Comparison of ENCODE assay signal across 12 cellular contexts in the genomic region with DNA sequence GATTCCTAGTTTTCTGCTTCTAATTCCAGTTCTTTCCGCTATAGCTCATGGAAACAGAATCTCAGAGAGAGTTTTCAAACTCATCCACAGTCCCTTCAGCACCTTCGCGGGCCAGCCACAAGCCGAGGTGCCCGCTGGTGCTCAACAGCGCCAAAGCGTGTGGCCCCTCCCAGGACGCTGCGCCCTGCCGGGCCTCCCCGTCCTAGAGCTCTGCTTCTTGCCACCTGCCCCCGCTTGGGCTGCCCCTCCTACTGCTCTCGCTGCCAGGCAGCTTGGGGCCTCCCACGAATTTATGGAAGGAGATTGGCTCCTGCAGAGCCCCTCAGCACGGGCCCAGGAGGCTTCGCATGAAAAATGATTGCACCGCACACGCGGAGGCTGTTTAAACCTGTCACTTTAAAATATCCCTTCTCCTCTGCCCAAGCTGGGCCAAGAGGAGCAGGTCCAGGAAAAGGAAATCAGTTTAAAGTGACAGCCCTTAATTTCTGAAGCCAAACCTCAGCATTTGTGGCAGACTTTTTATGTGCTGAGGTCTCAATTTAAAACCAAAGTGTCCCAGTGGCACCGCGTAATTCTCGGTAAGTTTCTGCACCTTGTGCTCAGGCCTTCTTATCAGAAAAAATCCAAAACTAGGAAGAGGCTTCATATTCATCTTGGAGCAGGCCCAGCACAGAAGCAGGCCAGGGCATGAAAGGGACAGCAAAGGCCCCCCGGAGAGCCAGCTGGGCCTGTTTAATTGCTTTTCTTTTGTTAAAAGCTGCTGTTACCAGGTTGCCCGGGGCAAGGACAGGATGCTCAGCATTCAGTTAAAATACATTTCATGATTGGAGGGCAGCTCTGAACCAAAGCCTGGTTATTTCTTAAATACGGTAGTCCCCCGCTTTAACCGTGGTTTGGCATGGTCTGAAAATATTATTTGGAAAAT.
DNase-seq lines count a peak whose midpoint lies in the region; TF ChIP-seq lines count a peak whose summit lies in the region.
"Had no signal": no experiment of that assay in that cellular context is flagged by ENCODE, and none has a peak within 500 bp of the region (broad histone marks: within the 10 kb centered on the region; RNA-seq: fewer than 3 reads in every experiment).

No MANE protein-coding gene starts in this region.

- no peak for TF ChIP-seq EP300 in sigmoid colon (IDR thresholded peaks at IDR 0.05)

- TF ChIP-seq POLR2A in sigmoid colon (IDR thresholded peaks at IDR 0.05) = no peak

- H3K9me3 ChIP-seq in endodermal cell (ENCODE audit: control insufficient read depth, low read length) (peaks cover 11% of the 10 kb centered on the region), sigmoid colon (peaks cover 0 to 5% (median under 1%) of the 10 kb centered on the region in 4 donors)

- H3K4me3 Mint-ChIP-seq in endodermal cell = no peak overlapping the region
- peak overlapping the region; percentile 42 for H3K4me3 Mint-ChIP-seq in nephron progenitor cell
- H3K4me3 Mint-ChIP-seq: activated naive CD8-positive, alpha-beta T cell treated with anti-CD3 and anti-CD28 coated beads, Interleukin-2, amount 10 ng/mL, durations not matched to agents 7 days and 5 days; naive thymus-derived CD4-positive, alpha-beta T cell; stimulated activated memory B cell treated with anti-CD40 and anti-IgM and Interleukin-4, amounts not matched to agents 10 μg/mL and 1 μg/mL and 100 μg/mL, for 72 hours; T-cell had no signal

- intact Hi-C loops in sigmoid colon (cut with DNase I) = no loop called here

- peak overlapping the region; percentile 84 for H3K27ac ChIP-seq in endodermal cell (ENCODE audit: low read depth, low read length)
- H3K27ac ChIP-seq in sigmoid colon = no peak overlapping the region

- H3K4me3 ChIP-seq in endodermal cell (ENCODE audit: low read length) = no peak overlapping the region
- H3K4me3 ChIP-seq in sigmoid colon = peak overlapping the region in 2 of 4 donors; percentile 17 to 18

- H3K9ac ChIP-seq in endodermal cell (ENCODE audit: extremely low read depth, low read length, poor library complexity, severe bottlenecking) = no peak overlapping the region

- DNase-seq in COR-L47 (lab: John Stamatoyannopoulos, UW) = peak; percentile 76
- peak; percentile 85 for DNase-seq in NCI-H146 treated with DMSO at 0.1 percent for 48 hours (lab: John Stamatoyannopoulos, UW; ENCODE audit: unreplicated experiment)
- peak; percentile 89 for DNase-seq in endodermal cell
- peak; percentile 54 for DNase-seq in nephron progenitor cell
- DNase-seq in NCI-H2171 (lab: John Stamatoyannopoulos, UW) = no peak
- DNase-seq in sigmoid colon = no peak
- no peak for DNase-seq in activated CD4-positive, alpha-beta T cell treated with anti-CD3 and anti-CD28 coated beads for 48 hours
- DNase-seq in OCI-M1 (lab: John Stamatoyannopoulos, UW) = no peak
- DNase-seq: activated naive CD8-positive, alpha-beta T cell treated with anti-CD3 and anti-CD28 coated beads, Interleukin-2, amount 10 ng/mL, durations not matched to agents 7 days and 5 days; naive thymus-derived CD4-positive, alpha-beta T cell; T-cell had no signal

- peaks cover 3% of the 10 kb centered on the region for H3K27me3 ChIP-seq in endodermal cell (ENCODE audit: control insufficient read depth, insufficient read depth, low read length, poor library complexity, severe bottlenecking)
- peaks cover 0 to 7% (median 7%) of the 10 kb centered on the region in 3 donors for H3K27me3 ChIP-seq in sigmoid colon

- peaks cover 4% of the 10 kb centered on the region for H3K9me3 Mint-ChIP-seq in endodermal cell
- peaks cover 21% of the 10 kb centered on the region for H3K9me3 Mint-ChIP-seq in nephron progenitor cell
- H3K9me3 Mint-ChIP-seq: activated naive CD8-positive, alpha-beta T cell treated with anti-CD3 and anti-CD28 coated beads, Interleukin-2, amount 10 ng/mL, durations not matched to agents 7 days and 5 days had no signal

- H3K4me1 ChIP-seq in endodermal cell (ENCODE audit: control insufficient read depth, insufficient read depth, low read length) (peaks cover 2% of the 10 kb centered on the region), sigmoid colon (peaks cover 0 to 17% (median 12%) of the 10 kb centered on the region in 4 donors)

- H3K36me3 Mint-ChIP-seq in endodermal cell (ENCODE audit: low read depth) (no peaks in the 10 kb centered on the region), nephron progenitor cell (ENCODE audit: low read depth) (no peaks in the 10 kb centered on the region)
- H3K36me3 Mint-ChIP-seq: activated naive CD8-positive, alpha-beta T cell treated with anti-CD3 and anti-CD28 coated beads, Interleukin-2, amount 10 ng/mL, durations not matched to agents 7 days and 5 days; naive thymus-derived CD4-positive, alpha-beta T cell; stimulated activated memory B cell treated with anti-CD40 and anti-IgM and Interleukin-4, amounts not matched to agents 10 μg/mL and 1 μg/mL and 100 μg/mL, for 72 hours; T-cell had no signal

- H3K4me1 Mint-ChIP-seq in endodermal cell (peaks cover 17% of the 10 kb centered on the region), nephron progenitor cell (peaks cover 44% of the 10 kb centered on the region)
- H3K4me1 Mint-ChIP-seq: activated naive CD8-positive, alpha-beta T cell treated with anti-CD3 and anti-CD28 coated beads, Interleukin-2, amount 10 ng/mL, durations not matched to agents 7 days and 5 days; naive thymus-derived CD4-positive, alpha-beta T cell; stimulated activated memory B cell treated with anti-CD40 and anti-IgM and Interleukin-4, amounts not matched to agents 10 μg/mL and 1 μg/mL and 100 μg/mL, for 72 hours; T-cell had no signal

- H3K27ac Mint-ChIP-seq in endodermal cell (no peak overlapping the region), nephron progenitor cell (no peak overlapping the region)
- H3K27ac Mint-ChIP-seq: activated naive CD8-positive, alpha-beta T cell treated with anti-CD3 and anti-CD28 coated beads, Interleukin-2, amount 10 ng/mL, durations not matched to agents 7 days and 5 days; naive thymus-derived CD4-positive, alpha-beta T cell; stimulated activated memory B cell treated with anti-CD40 and anti-IgM and Interleukin-4, amounts not matched to agents 10 μg/mL and 1 μg/mL and 100 μg/mL, for 72 hours; T-cell had no signal

- peak; percentile 30 for TF ChIP-seq CTCF in endodermal cell (conservative IDR thresholded peaks at IDR 0.05)
- no peak for TF ChIP-seq CTCF in nephron progenitor cell (IDR thresholded peaks at IDR 0.05)
- TF ChIP-seq CTCF in sigmoid colon (IDR thresholded peaks at IDR 0.05) = no peak

- H3K27me3 Mint-ChIP-seq in endodermal cell (ENCODE audit: insufficient read depth) (peaks cover 38% of the 10 kb centered on the region), nephron progenitor cell (ENCODE audit: low read depth, poor library complexity) (peaks cover 53% of the 10 kb centered on the region)
- H3K27me3 Mint-ChIP-seq: activated naive CD8-positive, alpha-beta T cell treated with anti-CD3 and anti-CD28 coated beads, Interleukin-2, amount 10 ng/mL, durations not matched to agents 7 days and 5 days; stimulated activated memory B cell treated with anti-CD40 and anti-IgM and Interleukin-4, amounts not matched to agents 10 μg/mL and 1 μg/mL and 100 μg/mL, for 72 hours had no signal

- 24 to 35% methylated on average over 19 to 27 of the region's 27 CpGs for WGBS in endodermal cell (ENCODE audit: insufficient coverage in 1 of 2, insufficient read length in 1 of 2), 2 experiments
- WGBS in sigmoid colon, 2 donors = 21 to 26% methylated on average over 27 of the region's 27 CpGs

- H3K36me3 ChIP-seq in endodermal cell (ENCODE audit: control insufficient read depth, insufficient read depth, low read length) (no peaks in the 10 kb centered on the region), sigmoid colon (no peaks in the 10 kb centered on the region)

Comparison
In these comparisons a context has a peak if more than half of its experiments do, and no peak if none do; other contexts are left out.
1. DNase-seq: peak in COR-L47 (single experiment), NCI-H146 treated with DMSO at 0.1 percent for 48 hours (single experiment), endodermal cell (single experiment) and nephron progenitor cell (single experiment); none in NCI-H2171 (single experiment), sigmoid colon (single experiment), activated CD4-positive, alpha-beta T cell treated with anti-CD3 and anti-CD28 coated beads for 48 hours (single experiment) and OCI-M1 (single experiment).